Comparison of ENCODE assay signal across 8 cellular contexts in genomic region chr14:21385170-21385904, GRCh38. TPM values are rescaled to one million over a fixed set of nuclear protein-coding genes. Genes with fewer than 3 reads are reported as not detected.
DNase-seq lines count a peak whose midpoint lies in the region; ATAC-seq and TF ChIP-seq lines count a peak whose summit lies in the region.

No MANE protein-coding gene starts in this region.

- DNase-seq in activated naive CD4-positive, alpha-beta T cell (lab: John Stamatoyannopoulos, UW), result no peak
- DNase-seq in epithelial cell of prostate (ENCODE audit: low read depth, low spot score) (no peak), thoracic aorta (ENCODE audit: low spot score) (no peak), NCI-H446 (lab: John Stamatoyannopoulos, UW) (no peak), ecto neural progenitor cell (ENCODE audit: low spot score) (no peak), HPDE6-E6E7 (ENCODE audit: extremely low spot score) (no peak)

- peak overlapping the region; percentile 96 for H3K4me3 Mint-ChIP-seq in activated naive CD4-positive, alpha-beta T cell treated with anti-CD3 and anti-CD28 coated beads, Interleukin-2, amount 50 U/mL, for 24 hours

- peaks cover 26% of the 10 kb centered on the region for H3K4me1 Mint-ChIP-seq in activated naive CD4-positive, alpha-beta T cell treated with anti-CD3 and anti-CD28 coated beads, Interleukin-2, amount 50 U/mL, for 24 hours

- no peak for TF ChIP-seq CTCF in OCI-LY3 (IDR thresholded peaks at IDR 0.05; ENCODE audit: low read depth, low read length)
- no peak for TF ChIP-seq CTCF in thoracic aorta (IDR thresholded peaks at IDR 0.05)

- H3K36me3 ChIP-seq in OCI-LY3 (replicated peaks; ENCODE audit: low read depth, low read length), result peaks cover 20% of the 10 kb centered on the region
- H3K36me3 ChIP-seq in thoracic aorta, result peaks cover 22% of the 10 kb centered on the region

- peak overlapping the region; percentile 99 for H3K27ac Mint-ChIP-seq in activated naive CD4-positive, alpha-beta T cell treated with anti-CD3 and anti-CD28 coated beads, Interleukin-2, amount 50 U/mL, for 24 hours

- peaks cover 14% of the 10 kb centered on the region for H4K20me1 ChIP-seq in OCI-LY3 (ENCODE audit: insufficient read depth, low read length)

- H3K27me3 Mint-ChIP-seq in activated naive CD4-positive, alpha-beta T cell treated with anti-CD3 and anti-CD28 coated beads, Interleukin-2, amount 50 U/mL, for 24 hours, result no peaks in the 10 kb centered on the region

- H3K4me2 ChIP-seq in OCI-LY3 (ENCODE audit: low read length), result peak overlapping the region; percentile 80

- peaks cover 5% of the 10 kb centered on the region for H3K36me3 Mint-ChIP-seq in activated naive CD4-positive, alpha-beta T cell treated with anti-CD3 and anti-CD28 coated beads, Interleukin-2, amount 50 U/mL, for 24 hours

- H3K79me2 ChIP-seq in OCI-LY3 (ENCODE audit: low read length), result peaks cover 35% of the 10 kb centered on the region

- H3K27me3 ChIP-seq in OCI-LY3 (ENCODE audit: low read depth, low read length) (no peaks in the 10 kb centered on the region), thoracic aorta (replicated peaks; ENCODE audit: insufficient read depth) (no peaks in the 10 kb centered on the region)

- no peaks in the 10 kb centered on the region for H3K9me3 Mint-ChIP-seq in activated naive CD4-positive, alpha-beta T cell treated with anti-CD3 and anti-CD28 coated beads, Interleukin-2, amount 50 U/mL, for 24 hours

- peak overlapping the region; percentile 84 for H3K4me3 ChIP-seq in OCI-LY3 (ENCODE audit: low read length)
- H3K4me3 ChIP-seq in thoracic aorta, result peak overlapping the region; percentile 75

- no peak for ATAC-seq in thoracic aorta (ENCODE audit: insufficient number of reproducible peaks, low FRiP score, low read depth)

- H3K4me1 ChIP-seq in OCI-LY3 (ENCODE audit: low read length) (peaks cover 32% of the 10 kb centered on the region), thoracic aorta (ENCODE audit: control insufficient read depth in 1 of 2, low read depth in 2 of 2) (peaks cover 17 to 21% of the 10 kb centered on the region in 2 donors)

- peak overlapping the region; percentile 91 for H3K9ac ChIP-seq in OCI-LY3 (ENCODE audit: low read length)

- H3K9me3 ChIP-seq in OCI-LY3 (ENCODE audit: insufficient read depth, low read length) (no peaks in the 10 kb centered on the region), thoracic aorta (no peaks in the 10 kb centered on the region)

- H3K27ac ChIP-seq in OCI-LY3 (ENCODE audit: low read length) (peak overlapping the region; percentile 78), epithelial cell of prostate (peak overlapping the region; percentile 86), thoracic aorta (peak overlapping the region; percentile 94 to 95)

- no peak overlapping the region for H2AFZ ChIP-seq in OCI-LY3 (ENCODE audit: low read depth, low read length)

RNA-seq across cellular contexts. Expression of gene SUPT16H, which starts 1.5 kb away (rescaled TPM):
- 10 to 100 TPM; 48.1 to 87.3 TPM for total RNA-seq in thoracic aorta
